In genomic region chr12:66189476-66189823, GRCh38 we compare ENCODE assay signal across 10 cellular contexts. TPM values are rescaled to one million over a fixed set of nuclear protein-coding genes. Genes with fewer than 3 reads are reported as not detected.
DNase-seq lines count a peak whose midpoint lies in the region; ATAC-seq and TF ChIP-seq lines count a peak whose summit lies in the region.
"Had no signal": no experiment of that assay in that cellular context is flagged by ENCODE, and none has a peak within 500 bp of the region (broad histone marks: within the 10 kb centered on the region; RNA-seq: fewer than 3 reads in every experiment).

No MANE protein-coding gene starts in this region.

- no peak for TF ChIP-seq POLR2A in breast epithelium (IDR thresholded peaks at IDR 0.05)
- no peak for TF ChIP-seq POLR2A in lower leg skin (IDR thresholded peaks at IDR 0.05)

- peaks cover 30% of the 10 kb centered on the region for H3K27me3 Mint-ChIP-seq in MCF 10A (ENCODE audit: insufficient read depth, unreplicated experiment)
- peaks cover 80% of the 10 kb centered on the region for H3K27me3 Mint-ChIP-seq in activated naive CD8-positive, alpha-beta T cell treated with anti-CD3 and anti-CD28 coated beads for 36 hours

- no peaks in the 10 kb centered on the region for H3K36me3 Mint-ChIP-seq in MCF 10A (ENCODE audit: insufficient read depth, unreplicated experiment)
- no peaks in the 10 kb centered on the region for H3K36me3 Mint-ChIP-seq in activated naive CD8-positive, alpha-beta T cell treated with anti-CD3 and anti-CD28 coated beads for 36 hours

- H3K4me1 ChIP-seq in breast epithelium (no peaks in the 10 kb centered on the region), upper lobe of right lung (peaks cover 30% of the 10 kb centered on the region)

- no peaks in the 10 kb centered on the region for H3K4me1 Mint-ChIP-seq in MCF 10A (ENCODE audit: insufficient read depth, unreplicated experiment)
- peaks cover 2% of the 10 kb centered on the region for H3K4me1 Mint-ChIP-seq in activated naive CD8-positive, alpha-beta T cell treated with anti-CD3 and anti-CD28 coated beads for 36 hours

- POLR2A ChIA-PET in MCF 10A (lab: Yijun Ruan, JAX), result no interaction called here

- peaks cover 0 to 4% of the 10 kb centered on the region in 2 donors for H3K27me3 ChIP-seq in breast epithelium
- H3K27me3 ChIP-seq in upper lobe of right lung, result no peaks in the 10 kb centered on the region

- BruUV-seq in MCF 10A (replicated peaks; lab: Mats Ljungman, UMichigan), result no TSS peak

- no peak overlapping the region for H3K27ac Mint-ChIP-seq in MCF 10A (ENCODE audit: low read depth, unreplicated experiment)
- H3K27ac Mint-ChIP-seq in activated naive CD8-positive, alpha-beta T cell treated with anti-CD3 and anti-CD28 coated beads for 36 hours, result no peak overlapping the region

- H3K9me3 ChIP-seq in breast epithelium, result no peaks in the 10 kb centered on the region
- H3K9me3 ChIP-seq in upper lobe of right lung, result no peaks in the 10 kb centered on the region

- H3K9me3 Mint-ChIP-seq in MCF 10A (ENCODE audit: unreplicated experiment), result peaks cover 6% of the 10 kb centered on the region
- H3K9me3 Mint-ChIP-seq in activated naive CD8-positive, alpha-beta T cell treated with anti-CD3 and anti-CD28 coated beads for 36 hours, result peaks cover 3% of the 10 kb centered on the region

- H3K4me3 ChIP-seq in breast epithelium (peak overlapping the region; percentile 56 to 83 (median 64)), lower leg skin (ENCODE audit: low read depth, poor library complexity, severe bottlenecking) (peak overlapping the region; percentile 26), upper lobe of right lung (peak overlapping the region; percentile 66)

- no peak for ATAC-seq in upper lobe of right lung
- no peak for ATAC-seq in GM19455 (IDR thresholded peaks at IDR 0.05; ENCODE audit: unreplicated experiment)

- intact Hi-C loops in breast epithelium (cut with DNase I; ENCODE audit: low total_unique reads), result no loop called here
- intact Hi-C loops in MCF 10A (cut with micrococcal nuclease), result no loop called here
- intact Hi-C loops in lower leg skin (cut with DNase I; ENCODE audit: low total_unique reads), result no loop called here
- intact Hi-C loops in upper lobe of right lung (cut with DNase I), result no loop called here

- H3K27ac ChIP-seq in breast epithelium (peak overlapping the region; percentile 76 to 94), upper lobe of right lung (peak overlapping the region; percentile 94)

- H3K4me3 Mint-ChIP-seq in MCF 10A (ENCODE audit: unreplicated experiment), result no peak overlapping the region
- H3K4me3 Mint-ChIP-seq in activated naive CD8-positive, alpha-beta T cell treated with anti-CD3 and anti-CD28 coated beads for 36 hours, result peak overlapping the region; percentile 24

- no peaks in the 10 kb centered on the region for H3K36me3 ChIP-seq in breast epithelium
- no peaks in the 10 kb centered on the region for H3K36me3 ChIP-seq in upper lobe of right lung

- DNase-seq in breast epithelium (ENCODE audit: low spot score in 2 of 2), result no peak
- no peak for DNase-seq in MCF 10A (ENCODE audit: unreplicated experiment)
- no peak for DNase-seq in activated naive CD8-positive, alpha-beta T cell treated with anti-CD3 and anti-CD28 coated beads for 36 hours
- peak in 1 of 2 donors; percentile 88 for DNase-seq in lower leg skin (ENCODE audit: low spot score in 2 of 2)
- no peak for DNase-seq in upper lobe of right lung
- no peak for DNase-seq in stimulated activated naive CD4-positive, alpha-beta T cell treated with Interleukin-2 at 50 U/mL for 16 hours (lab: John Stamatoyannopoulos, UW)
- DNase-seq in NCI-H187 (lab: John Stamatoyannopoulos, UW), result no peak
- DNase-seq: cerebellar nuclear complex, NCI-H1436 had no signal

- CTCF ChIA-PET in MCF 10A (lab: Yijun Ruan, JAX), result no interaction called here

- no peak for TF ChIP-seq CTCF in breast epithelium (IDR thresholded peaks at IDR 0.05)
- no peak for TF ChIP-seq CTCF in MCF 10A (IDR thresholded peaks at IDR 0.05; ENCODE audit: unreplicated experiment)
- no peak for TF ChIP-seq CTCF in lower leg skin (IDR thresholded peaks at IDR 0.05)
- TF ChIP-seq CTCF in upper lobe of right lung (IDR thresholded peaks at IDR 0.05), result no peak

- WGBS in lower leg skin, 2 donors, result 11 to 20% methylated on average over 15 to 19 of the region's 21 CpGs

RNA-seq across cellular contexts. Expression of gene IRAK3, which starts 0.4 kb away (rescaled TPM):
- 10 to 100 TPM; 22.2 to 88.8 (median 37.7) TPM for total RNA-seq in breast epithelium
- 0.05 TPM in 1 of 2 replicates, not detected in the other for total RNA-seq in MCF 10A (2022)
- total RNA-seq in activated naive CD8-positive, alpha-beta T cell treated with anti-CD3 and anti-CD28 coated beads for 36 hours, result under 1 TPM; 0.30 to 0.33 TPM
- 1 to 10 TPM; 2.3 to 9.4 (median 5.5) TPM for total RNA-seq in lower leg skin
- total RNA-seq in upper lobe of right lung, result 44.6 TPM

RNA-seq across cellular contexts. Expression of gene TMBIM4, which starts 19.7 kb away (rescaled TPM):
- total RNA-seq in breast epithelium (100 to 1,000 TPM; 128 to 325 (median 218) TPM), MCF 10A (2022) (58.5 and 74.3 TPM in 2 replicates), lower leg skin (100 to 1,000 TPM in 1 of 4 donors, 10 to 100 TPM in 3; 66.4 to 108 (median 83.7) TPM), upper lobe of right lung (154 TPM)
- 10 to 100 TPM; 38.8 to 39.4 TPM for total RNA-seq in activated naive CD8-positive, alpha-beta T cell treated with anti-CD3 and anti-CD28 coated beads for 36 hours

RNA-seq across cellular contexts. Expression of gene LLPH, which starts 58.9 kb away (rescaled TPM):
- total RNA-seq in breast epithelium (1 to 10 TPM; 3.9 to 6.6 (median 6.1) TPM), MCF 10A (2022) (43.8 and 44.3 TPM in 2 replicates), lower leg skin (1 to 10 TPM; 1.3 to 6.0 (median 4.6) TPM), upper lobe of right lung (17.1 TPM)
- 10 to 100 TPM; 51.7 to 56.0 TPM for total RNA-seq in activated naive CD8-positive, alpha-beta T cell treated with anti-CD3 and anti-CD28 coated beads for 36 hours
